ENCODE assay signal across 12 cellular contexts in genomic region chr6:160069459-160069858, GRCh38. TPM values are rescaled to one million over a fixed set of nuclear protein-coding genes. Genes with fewer than 3 reads are reported as not detected.
DNase-seq lines count a peak whose midpoint lies in the region; ATAC-seq and TF ChIP-seq lines count a peak whose summit lies in the region.
"Had no signal": no experiment of that assay in that cellular context is flagged by ENCODE, and none has a peak within 500 bp of the region (broad histone marks: within the 10 kb centered on the region; RNA-seq: fewer than 3 reads in every experiment).

No MANE protein-coding gene starts in this region.

- TF ChIP-seq EP300 in stomach (IDR thresholded peaks at IDR 0.05): no peak

- no peaks in the 10 kb centered on the region for H3K27me3 Mint-ChIP-seq in stimulated activated naive CD8-positive, alpha-beta T cell treated with anti-CD3 and anti-CD28 coated beads, Interleukin-15, Interleukin-2, amounts not matched to agents 100 ng/mL and 50 ng/mL, for 24 hours
- H3K27me3 Mint-ChIP-seq in stimulated activated naive CD8-positive, alpha-beta T cell treated with anti-CD3 and anti-CD28 coated beads, Interleukin-15, amount 100 ng/mL, for 72 hours: no peaks in the 10 kb centered on the region
- H3K27me3 Mint-ChIP-seq in stimulated activated naive B cell treated with anti-CD40 and anti-IgM and Interleukin-4, amounts not matched to agents 10 μg/mL and 1 μg/mL and 100 μg/mL, for 72 hours: no peaks in the 10 kb centered on the region

- TF ChIP-seq CTCF in KMS-11 (conservative IDR thresholded peaks at IDR 0.05; ENCODE audit: low read depth, low read length): no peak
- no peak for TF ChIP-seq CTCF in stomach (IDR thresholded peaks at IDR 0.05)

- H3K9me3 Mint-ChIP-seq in stimulated activated naive CD8-positive, alpha-beta T cell treated with anti-CD3 and anti-CD28 coated beads, Interleukin-15, Interleukin-2, amounts not matched to agents 100 ng/mL and 50 ng/mL, for 24 hours: no peaks in the 10 kb centered on the region
- no peaks in the 10 kb centered on the region for H3K9me3 Mint-ChIP-seq in stimulated activated naive CD8-positive, alpha-beta T cell treated with anti-CD3 and anti-CD28 coated beads, Interleukin-15, amount 100 ng/mL, for 72 hours
- H3K9me3 Mint-ChIP-seq in stimulated activated naive B cell treated with anti-CD40 and anti-IgM and Interleukin-4, amounts not matched to agents 10 μg/mL and 1 μg/mL and 100 μg/mL, for 72 hours: no peaks in the 10 kb centered on the region

- intact Hi-C loops in Right ventricle myocardium inferior (cut with DNase I) (no loop called here), stomach (cut with DNase I; ENCODE audit: low total_unique reads) (no loop called here)

- H3K27ac ChIP-seq in KMS-11: peak overlapping the region; percentile 2; the same call in 1 of the 2 replicates
- no peak overlapping the region for H3K27ac ChIP-seq in stomach
- H3K27ac ChIP-seq: esophagus muscularis mucosa had no signal

- H3K4me3 ChIP-seq in KMS-11 (IDR thresholded peaks at IDR 0.05; ENCODE audit: insufficient read depth, low read depth, low read length) (no peak overlapping the region), stomach (no peak overlapping the region)
- H3K4me3 ChIP-seq: esophagus muscularis mucosa had no signal

- H3K36me3 ChIP-seq in KMS-11 (ENCODE audit: insufficient read depth): peaks cover 8% of the 10 kb centered on the region; the same call in 1 of the 2 replicates
- H3K36me3 ChIP-seq in stomach: peaks cover 74 to 100% (median 99%) of the 10 kb centered on the region in 4 donors

- peaks cover 48% of the 10 kb centered on the region for H3K4me1 ChIP-seq in KMS-11 (ENCODE audit: low read depth, poor library complexity, severe bottlenecking)
- no peaks in the 10 kb centered on the region for H3K4me1 ChIP-seq in stomach
- H3K4me1 ChIP-seq: BE2C, esophagus muscularis mucosa had no signal

- H4K20me1 ChIP-seq in KMS-11 (ENCODE audit: insufficient read depth): no peaks in the 10 kb centered on the region

- H3K27me3 ChIP-seq in KMS-11 (ENCODE audit: insufficient read depth, low read depth): no peaks in the 10 kb centered on the region
- H3K27me3 ChIP-seq in stomach: no peaks in the 10 kb centered on the region
- H3K27me3 ChIP-seq: BE2C, esophagus muscularis mucosa had no signal

- peaks cover 42% of the 10 kb centered on the region for H3K4me1 Mint-ChIP-seq in stimulated activated naive CD8-positive, alpha-beta T cell treated with anti-CD3 and anti-CD28 coated beads, Interleukin-15, Interleukin-2, amounts not matched to agents 100 ng/mL and 50 ng/mL, for 24 hours (ENCODE audit: low read depth)
- peaks cover 45% of the 10 kb centered on the region for H3K4me1 Mint-ChIP-seq in stimulated activated naive CD8-positive, alpha-beta T cell treated with anti-CD3 and anti-CD28 coated beads, Interleukin-15, amount 100 ng/mL, for 72 hours
- H3K4me1 Mint-ChIP-seq in stimulated activated naive B cell treated with anti-CD40 and anti-IgM and Interleukin-4, amounts not matched to agents 10 μg/mL and 1 μg/mL and 100 μg/mL, for 72 hours: peaks cover 54 to 64% of the 10 kb centered on the region in 2 donors

- H3K4me2 ChIP-seq in KMS-11: peak overlapping the region; percentile 76

- peak overlapping the region; percentile 40 for H3K27ac Mint-ChIP-seq in stimulated activated naive CD8-positive, alpha-beta T cell treated with anti-CD3 and anti-CD28 coated beads, Interleukin-15, Interleukin-2, amounts not matched to agents 100 ng/mL and 50 ng/mL, for 24 hours
- peak overlapping the region in 1 of 2 donors; percentile 86 for H3K27ac Mint-ChIP-seq in stimulated activated naive CD8-positive, alpha-beta T cell treated with anti-CD3 and anti-CD28 coated beads, Interleukin-15, amount 100 ng/mL, for 72 hours
- peak overlapping the region; percentile 83 for H3K27ac Mint-ChIP-seq in stimulated activated naive B cell treated with anti-CD40 and anti-IgM and Interleukin-4, amounts not matched to agents 10 μg/mL and 1 μg/mL and 100 μg/mL, for 72 hours

- 89 to 97% (median 94%) methylated on average over 7 of the region's 7 CpGs for WGBS in stomach, 5 donors

- DNase-seq in stimulated activated naive CD8-positive, alpha-beta T cell treated with anti-CD3 and anti-CD28 coated beads, Interleukin-15, amount 100 ng/mL, for 72 hours: no peak
- no peak for DNase-seq in stimulated activated naive B cell treated with anti-CD40 and anti-IgM and Interleukin-4, amounts not matched to agents 10 μg/mL and 1 μg/mL and 100 μg/mL, for 72 hours
- DNase-seq in Right ventricle myocardium inferior (ENCODE audit: missing footprints) (no peak), activated gamma-delta T cell treated with Interleukin-2 at 50 U/mL for 16 hours (no peak), stomach (no peak)
- DNase-seq: BE2C, GDM1, right cardiac atrium had no signal

- H3K4me3 Mint-ChIP-seq in stimulated activated naive CD8-positive, alpha-beta T cell treated with anti-CD3 and anti-CD28 coated beads, Interleukin-15, Interleukin-2, amounts not matched to agents 100 ng/mL and 50 ng/mL, for 24 hours: no peak overlapping the region
- no peak overlapping the region for H3K4me3 Mint-ChIP-seq in stimulated activated naive CD8-positive, alpha-beta T cell treated with anti-CD3 and anti-CD28 coated beads, Interleukin-15, amount 100 ng/mL, for 72 hours
- H3K4me3 Mint-ChIP-seq in stimulated activated naive B cell treated with anti-CD40 and anti-IgM and Interleukin-4, amounts not matched to agents 10 μg/mL and 1 μg/mL and 100 μg/mL, for 72 hours: peak overlapping the region; percentile 48 to 54

- no peak for TF ChIP-seq POLR2A in stomach (IDR thresholded peaks at IDR 0.05)

- no peaks in the 10 kb centered on the region for H3K9me3 ChIP-seq in stomach
- H3K9me3 ChIP-seq: BE2C, esophagus muscularis mucosa had no signal

- H3K9ac ChIP-seq in KMS-11: no peak overlapping the region

- no peak for ATAC-seq in stimulated activated naive CD8-positive, alpha-beta T cell treated with anti-CD3 and anti-CD28 coated beads, Interleukin-15, amount 100 ng/mL, for 72 hours
- ATAC-seq in GM21825 (IDR thresholded peaks at IDR 0.05; ENCODE audit: unreplicated experiment) (peak; percentile 6), Right ventricle myocardium inferior (no peak)
- ATAC-seq in stimulated activated naive B cell treated with anti-CD40 and anti-IgM and Interleukin-4, amounts not matched to agents 10 μg/mL and 1 μg/mL and 100 μg/mL, for 72 hours (replicated peaks): peak; percentile 17 to 25
- ATAC-seq: right cardiac atrium had no signal

- H2AFZ ChIP-seq in KMS-11 (ENCODE audit: low read depth): no peak overlapping the region

- H3K36me3 Mint-ChIP-seq in stimulated activated naive CD8-positive, alpha-beta T cell treated with anti-CD3 and anti-CD28 coated beads, Interleukin-15, Interleukin-2, amounts not matched to agents 100 ng/mL and 50 ng/mL, for 24 hours (ENCODE audit: low read depth): peaks cover 96% of the 10 kb centered on the region
- H3K36me3 Mint-ChIP-seq in stimulated activated naive B cell treated with anti-CD40 and anti-IgM and Interleukin-4, amounts not matched to agents 10 μg/mL and 1 μg/mL and 100 μg/mL, for 72 hours: peaks cover 84 to 90% of the 10 kb centered on the region in 2 donors

- H3K79me2 ChIP-seq in KMS-11 (ENCODE audit: insufficient read depth, low read depth): no peaks in the 10 kb centered on the region

RNA-seq across cellular contexts. Expression of gene SLC22A1, which starts 52.2 kb away (rescaled TPM):
- 0.51 TPM for total RNA-seq in Right ventricle myocardium inferior
- 10 to 100 TPM in 1 of 5 donors, 1 to 10 TPM in 3, not detected in 1; 2.0 to 36.2 (median 2.7) TPM for total RNA-seq in stomach
- polyA plus RNA-seq in stomach: under 1 TPM in 2 of 3 donors, not detected in 1; 0.20 to 0.31 TPM

Comparison
In these comparisons a context has a peak if more than half of its experiments do, and no peak if none do; other contexts are left out.
1. H3K4me3 Mint-ChIP-seq: peak in stimulated activated naive B cell treated with anti-CD40 and anti-IgM and Interleukin-4, amounts not matched to agents 10 μg/mL and 1 μg/mL and 100 μg/mL, for 72 hours (2 of 2); none in stimulated activated naive CD8-positive, alpha-beta T cell treated with anti-CD3 and anti-CD28 coated beads, Interleukin-15, Interleukin-2, amounts not matched to agents 100 ng/mL and 50 ng/mL, for 24 hours (single experiment) and stimulated activated naive CD8-positive, alpha-beta T cell treated with anti-CD3 and anti-CD28 coated beads, Interleukin-15, amount 100 ng/mL, for 72 hours (0 of 2).
2. ATAC-seq: peak in GM21825 (single experiment) and stimulated activated naive B cell treated with anti-CD40 and anti-IgM and Interleukin-4, amounts not matched to agents 10 μg/mL and 1 μg/mL and 100 μg/mL, for 72 hours (2 of 2); none in stimulated activated naive CD8-positive, alpha-beta T cell treated with anti-CD3 and anti-CD28 coated beads, Interleukin-15, amount 100 ng/mL, for 72 hours (single experiment) and Right ventricle myocardium inferior (single experiment).